27 cellular contexts compared by ENCODE assay signal in genomic region chr2:120396519-120397361, GRCh38. TPM values are rescaled to one million over a fixed set of nuclear protein-coding genes. Genes with fewer than 3 reads are reported as not detected.
A peak's percentile ranks its signal among the peaks of the same experiment; 100 is the strongest.
DNase-seq lines count a peak whose midpoint lies in the region; ATAC-seq, FAIRE-seq and TF ChIP-seq lines count a peak whose summit lies in the region.
"Had no signal": no experiment of that assay in that cellular context is flagged by ENCODE, and none has a peak within 500 bp of the region (broad histone marks: within the 10 kb centered on the region; RNA-seq: fewer than 3 reads in every experiment).

No MANE protein-coding gene starts in this region.

- H3K18ac ChIP-seq in trophoblast cell (ENCODE audit: low read length), result no peak overlapping the region

- no peaks in the 10 kb centered on the region for H3K79me2 ChIP-seq in trophoblast cell (ENCODE audit: control insufficient read depth, insufficient read depth, low read length, poor library complexity)

- intact Hi-C loops in Right ventricle myocardium superior (cut with DNase I), result no loop called here
- intact Hi-C loops in heart right ventricle (cut with DNase I), result no loop called here

- H2BK120ac ChIP-seq in trophoblast cell (ENCODE audit: insufficient read depth, low read length, poor library complexity), result no peak overlapping the region

- DNase-seq in Right ventricle myocardium superior (peak; percentile 20), heart right ventricle (no peak), ecto neural progenitor cell (ENCODE audit: low spot score) (peak; percentile 43), trophoblast cell (peak; percentile 93 to 97), NCI-H69 (lab: John Stamatoyannopoulos, UW) (no peak), H54 (ENCODE audit: insufficient read length, low spot score) (no peak), GM03348 (ENCODE audit: low spot score) (no peak), germinal center (ENCODE audit: low spot score) (no peak)
- DNase-seq: activated CD4-positive, alpha-beta T cell treated with anti-CD3 and anti-CD28 coated beads, Interleukin-2, amount 50 U/mL, for 48 hours; activated naive CD4-positive, alpha-beta T cell treated with Interleukin-2 at 50 U/mL for 16 hours; Calu3; immature natural killer cell; left ventricle myocardium superior; MG63; midbrain; stimulated activated CD4-positive, alpha-beta T cell treated with anti-CD3 and anti-CD28 coated beads, Interleukin-4, amount 100 ng/mL, for 1 hour; stimulated activated naive CD4-positive, alpha-beta T cell; T-helper 2 cell had no signal

- no peak overlapping the region for H3K4me2 ChIP-seq in trophoblast cell (ENCODE audit: low read length)
- H3K4me2 ChIP-seq: BLaER1, GM23338, smooth muscle cell had no signal

- H3K23ac ChIP-seq in trophoblast cell (ENCODE audit: low read length), result no peak overlapping the region

- H3K27ac ChIP-seq in heart right ventricle (no peak overlapping the region), trophoblast cell (ENCODE audit: low read depth, low read length) (no peak overlapping the region)
- H3K27ac ChIP-seq: BLaER1, cardiac muscle cell, psoas muscle, SK-N-MC, tibial nerve, WERI-Rb-1 had no signal

- H3K14ac ChIP-seq in trophoblast cell (ENCODE audit: low read length), result no peak overlapping the region

- no peak for TF ChIP-seq CTCF in heart right ventricle (IDR thresholded peaks at IDR 0.05)

- no peak overlapping the region for H2AK5ac ChIP-seq in trophoblast cell (ENCODE audit: low read length)

- 82 to 85% methylated on average over 16 of the region's 16 CpGs for WGBS in heart right ventricle, 2 donors
- whole genome bisulfite sequencing in trophoblast cell (ENCODE audit: extremely low coverage, insufficient coverage, insufficient read length), result no CpG with 5 or more reads among the region's 16 CpGs

- no peak overlapping the region for H3K9ac ChIP-seq in trophoblast cell (ENCODE audit: low read length)
- H3K9ac ChIP-seq: BLaER1 had no signal

- H4K91ac ChIP-seq in trophoblast cell (ENCODE audit: low read depth, low read length), result no peak overlapping the region

- ATAC-seq in Right ventricle myocardium superior (ENCODE audit: poor library complexity), result no peak
- ATAC-seq in heart right ventricle, result no peak
- ATAC-seq: left ventricle myocardium superior, psoas muscle had no signal

- peaks cover 0 to 48% (median 34%) of the 10 kb centered on the region in 7 donors for H3K27me3 ChIP-seq in heart right ventricle
- H3K27me3 ChIP-seq in trophoblast cell (ENCODE audit: insufficient read depth, low read length), result no peaks in the 10 kb centered on the region
- H3K27me3 ChIP-seq: BLaER1, MG63 had no signal

- H2AFZ ChIP-seq in trophoblast cell (ENCODE audit: insufficient read depth, low read length, poor library complexity), result no peak overlapping the region

- FAIRE-seq in H54 (lab: Jason Lieb, UNC), result no peak

- H3K4me3 ChIP-seq in heart right ventricle (no peak overlapping the region), trophoblast cell (ENCODE audit: low read depth, low read length) (no peak overlapping the region)
- H3K4me3 ChIP-seq: BLaER1, cardiac muscle cell, GM23338, MG63, psoas muscle, smooth muscle cell, tibial nerve had no signal

- TF ChIP-seq POLR2A in H54 (IDR thresholded peaks at IDR 0.05; ENCODE audit: low read depth, low read length), result no peak

- H4K8ac ChIP-seq in trophoblast cell (ENCODE audit: low read depth, low read length), result no peak overlapping the region

- H3K36me3 ChIP-seq in heart right ventricle, result no peaks in the 10 kb centered on the region
- H3K36me3 ChIP-seq in trophoblast cell (ENCODE audit: control insufficient read depth in 1 of 2, insufficient read depth in 2 of 2, low read length in 2 of 2), result no peaks in the 10 kb centered on the region
- H3K36me3 ChIP-seq: BLaER1, cardiac muscle cell, MG63, tibial nerve, WERI-Rb-1 had no signal

- no peaks in the 10 kb centered on the region for H3K79me1 ChIP-seq in trophoblast cell (ENCODE audit: low read length)

- no peak overlapping the region for H2BK5ac ChIP-seq in trophoblast cell (ENCODE audit: low read depth, low read length, poor library complexity)

- H3K4me1 ChIP-seq in heart right ventricle (no peaks in the 10 kb centered on the region), trophoblast cell (ENCODE audit: control insufficient read depth in 1 of 2, insufficient read depth in 2 of 2, low read length in 2 of 2) (no peaks in the 10 kb centered on the region)
- H3K4me1 ChIP-seq: psoas muscle, tibial nerve had no signal

- H3K4ac ChIP-seq in trophoblast cell (ENCODE audit: low read depth, low read length), result no peak overlapping the region

- H4K12ac ChIP-seq in trophoblast cell (ENCODE audit: low read depth, low read length), result no peak overlapping the region

- H3K9me3 ChIP-seq in heart right ventricle, result no peaks in the 10 kb centered on the region
- peaks cover 6% of the 10 kb centered on the region for H3K9me3 ChIP-seq in trophoblast cell (ENCODE audit: insufficient read depth, low read depth, low read length)
- H3K9me3 ChIP-seq: BLaER1, MG63, psoas muscle had no signal

- H2BK12ac ChIP-seq in trophoblast cell (ENCODE audit: low read length), result no peak overlapping the region

RNA-seq across cellular contexts. Expression of gene INHBB, which starts 50.8 kb away (rescaled TPM):
- total RNA-seq in Right ventricle myocardium superior (8.2 TPM), heart right ventricle (1 to 10 TPM in 9 of 10 donors, under 1 TPM in 1; 0.89 to 9.2 (median 2.5) TPM)
- polyA plus RNA-seq in heart right ventricle, result 1 to 10 TPM; 3.6 to 5.9 TPM
- polyA plus RNA-seq in trophoblast cell (2013), result 0.10 and 0.15 TPM in 2 replicates
- total RNA-seq: Calu3, cardiac muscle cell had no signal
- polyA plus RNA-seq: cardiac muscle cell, GM23338, immature natural killer cell, neural cell had no signal

Comparison
In these comparisons a context has a peak if more than half of its experiments do, and no peak if none do; other contexts are left out.
1. DNase-seq: peak in Right ventricle myocardium superior (single experiment), ecto neural progenitor cell (single experiment) and trophoblast cell (2 of 2); none in heart right ventricle (0 of 2), NCI-H69 (single experiment), H54 (single experiment), GM03348 (single experiment) and germinal center (single experiment).